7 cellular contexts compared by ENCODE assay signal in the genomic region with DNA sequence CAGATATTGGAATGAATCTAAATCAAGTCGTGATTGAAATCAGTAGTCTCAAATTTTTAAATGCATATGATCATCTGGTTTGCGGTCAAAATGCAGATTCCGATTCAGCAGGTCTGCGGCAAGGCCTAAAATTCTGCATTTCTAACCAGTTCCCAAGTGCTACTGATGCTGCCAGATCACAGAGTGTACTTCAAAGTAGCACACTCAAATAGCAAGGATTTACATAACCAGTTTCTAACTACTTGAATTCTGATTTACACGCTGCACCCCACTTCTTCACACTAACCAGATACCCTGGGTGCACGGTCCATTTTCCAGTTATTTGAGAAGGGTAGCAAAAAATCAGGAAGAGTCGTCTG. TPM values are rescaled to one million over a fixed set of nuclear protein-coding genes. Genes with fewer than 3 reads are reported as not detected.
DNase-seq lines count a peak whose midpoint lies in the region; ATAC-seq and TF ChIP-seq lines count a peak whose summit lies in the region.

No MANE protein-coding gene starts in this region.

- no peaks in the 10 kb centered on the region for H3K27me3 Mint-ChIP-seq in T-helper 17 cell

- peaks cover 4% of the 10 kb centered on the region for H3K4me1 Mint-ChIP-seq in T-helper 17 cell

- peak overlapping the region; percentile 85 to 91 (median 86) for H3K27ac ChIP-seq in gastrocnemius medialis

- in situ Hi-C loops in gastrocnemius medialis (cut with MboI; ENCODE audit: low sequenced_read_pairs in 4 of 4): no loop called here

- H3K27me3 ChIP-seq in gastrocnemius medialis: no peaks in the 10 kb centered on the region

- no peak for TF ChIP-seq POLR2A in gastrocnemius medialis (IDR thresholded peaks at IDR 0.05)

- TF ChIP-seq CTCF in GM12875 (IDR thresholded peaks at IDR 0.05; ENCODE audit: borderline replicate concordance, insufficient read depth, low read depth, low read length) (no peak), fibroblast of the aortic adventitia (IDR thresholded peaks at IDR 0.05; ENCODE audit: insufficient read depth, low read length) (no peak), gastrocnemius medialis (IDR thresholded peaks at IDR 0.05 in 4 of 5, conservative IDR thresholded peaks at IDR 0.05 in 1 of 5) (no peak)

- intact Hi-C loops in gastrocnemius medialis (cut with DNase I; ENCODE audit: low total_unique reads): no loop called here

- H3K9me3 ChIP-seq in T-helper 17 cell (ENCODE audit: control insufficient read depth, low read length, poor library complexity, severe bottlenecking): no peaks in the 10 kb centered on the region
- no peaks in the 10 kb centered on the region for H3K9me3 ChIP-seq in gastrocnemius medialis

- peak overlapping the region; percentile 56 for H3K4me3 ChIP-seq in GM12875 (ENCODE audit: low read depth, low read length)
- peak overlapping the region; percentile 73 for H3K4me3 ChIP-seq in fibroblast of the aortic adventitia (ENCODE audit: low read depth, low read length)
- H3K4me3 ChIP-seq in gastrocnemius medialis: peak overlapping the region; percentile 67 to 79 (median 76)

- DNase-seq in T-helper 17 cell: no peak
- DNase-seq in fibroblast of the aortic adventitia (ENCODE audit: low read depth): peak; percentile 23
- DNase-seq in gastrocnemius medialis: no peak
- DNase-seq in COR-L47 (lab: John Stamatoyannopoulos, UW): no peak
- DNase-seq in LoVo (ENCODE audit: low spot score): no peak

- peak overlapping the region; percentile 85 for H3K27ac Mint-ChIP-seq in T-helper 17 cell

- peak; percentile 20 for ATAC-seq in HG02840 (IDR thresholded peaks at IDR 0.05; ENCODE audit: low FRiP score, unreplicated experiment)
- no peak for ATAC-seq in T-helper 17 cell
- ATAC-seq in gastrocnemius medialis: no peak

- no peaks in the 10 kb centered on the region for H3K36me3 Mint-ChIP-seq in T-helper 17 cell (ENCODE audit: low read depth)

- H3K4me3 Mint-ChIP-seq in T-helper 17 cell: peak overlapping the region; percentile 90

- peaks cover 4 to 11% of the 10 kb centered on the region in 2 donors for H3K4me1 ChIP-seq in gastrocnemius medialis

- H3K36me3 ChIP-seq in gastrocnemius medialis: peaks cover 0 to 6% of the 10 kb centered on the region in 2 donors

RNA-seq across cellular contexts. Expression of a gene that starts 0.8 kb away (rescaled TPM):
- total RNA-seq in T-helper 17 cell (1 to 10 TPM; 4.1 to 4.3 TPM), fibroblast of the aortic adventitia (ENCODE audit: low replicate concordance) (4.6 and 12.9 TPM in 2 replicates), gastrocnemius medialis (10 to 100 TPM in 1 of 4 donors, 1 to 10 TPM in 3; 4.5 to 11.3 (median 6.0) TPM)

RNA-seq across cellular contexts. Expression of a gene that starts 15.6 kb away (rescaled TPM):
- total RNA-seq in T-helper 17 cell (1 to 10 TPM in 1 of 2 donors, under 1 TPM in 1; 0.68 to 1.0 TPM), fibroblast of the aortic adventitia (ENCODE audit: low replicate concordance) (0.16 and 2.4 TPM in 2 replicates), gastrocnemius medialis (under 1 TPM in 3 of 4 donors, not detected in 1; 0.16 to 0.92 (median 0.75) TPM)
